Comparison of ENCODE assay signal across 2 cellular contexts in the genomic region with DNA sequence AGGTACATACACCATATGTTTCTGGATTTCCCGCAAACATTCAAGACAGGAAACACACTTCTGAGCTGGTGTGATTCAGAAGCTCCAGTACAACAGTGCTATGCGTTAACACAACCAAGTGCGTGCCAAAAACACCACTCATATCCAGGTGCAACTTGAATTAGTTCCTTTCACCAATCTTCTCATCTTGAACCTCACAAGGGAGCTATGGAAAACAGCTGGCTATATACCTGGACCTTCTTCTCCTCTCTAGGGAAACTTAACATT.
A peak's percentile ranks its signal among the peaks of the same experiment; 100 is the strongest.
TF ChIP-seq lines count a peak whose summit lies in the region.

No MANE protein-coding gene starts in this region.

TF ChIP-seq in endothelial cell of umbilical vein, 7 proteins besides CTCF, POLR2A, EP300 and RAD21 (continued from another document):
- no peak for TF ChIP-seq FOS (IDR thresholded peaks at IDR 0.05; ENCODE audit: borderline replicate concordance, insufficient read depth, low read length)
- TF ChIP-seq POLR2AphosphoS5 (IDR thresholded peaks at IDR 0.05; ENCODE audit: insufficient read depth, low read depth, low read length): peak; percentile 81

TF ChIP-seq in SK-N-SH, 30 proteins besides CTCF, POLR2A, EP300 and RAD21 (continued from another document):
- TF ChIP-seq POLR2AphosphoS5 (IDR thresholded peaks at IDR 0.05; ENCODE audit: low read depth, low read length): no peak
- TF ChIP-seq TEAD4 (IDR thresholded peaks at IDR 0.05; ENCODE audit: borderline replicate concordance, insufficient read depth): no peak
- TF ChIP-seq RXRA (IDR thresholded peaks at IDR 0.05; ENCODE audit: borderline replicate concordance, low read depth): no peak
- no peak for TF ChIP-seq TCF12 (IDR thresholded peaks at IDR 0.05)
- no peak for TF ChIP-seq NFIC (IDR thresholded peaks at IDR 0.05; ENCODE audit: borderline replicate concordance)
- TF ChIP-seq RCOR1 (IDR thresholded peaks at IDR 0.05; ENCODE audit: low read length): no peak
- no peak for TF ChIP-seq SIN3A (IDR thresholded peaks at IDR 0.05; ENCODE audit: borderline replicate concordance, low read depth, low read length)
- TF ChIP-seq TAF1 (IDR thresholded peaks at IDR 0.05; ENCODE audit: borderline replicate concordance, low read depth, low read length): no peak
- no peak for TF ChIP-seq MEF2A (IDR thresholded peaks at IDR 0.05; ENCODE audit: borderline replicate concordance, low read depth)
- TF ChIP-seq RFX5 (IDR thresholded peaks at IDR 0.05; ENCODE audit: low read length): no peak
- TF ChIP-seq, protein P1, sequence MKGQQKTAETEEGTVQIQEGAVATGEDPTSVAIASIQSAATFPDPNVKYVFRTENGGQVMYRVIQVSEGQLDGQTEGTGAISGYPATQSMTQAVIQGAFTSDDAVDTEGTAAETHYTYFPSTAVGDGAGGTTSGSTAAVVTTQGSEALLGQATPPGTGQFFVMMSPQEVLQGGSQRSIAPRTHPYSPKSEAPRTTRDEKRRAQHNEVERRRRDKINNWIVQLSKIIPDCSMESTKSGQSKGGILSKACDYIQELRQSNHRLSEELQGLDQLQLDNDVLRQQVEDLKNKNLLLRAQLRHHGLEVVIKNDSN (IDR thresholded peaks at IDR 0.05; ENCODE audit: borderline replicate concordance, low read depth): no peak
- TF ChIP-seq ELF1 (IDR thresholded peaks at IDR 0.05): no peak
- TF ChIP-seq, protein P2, sequence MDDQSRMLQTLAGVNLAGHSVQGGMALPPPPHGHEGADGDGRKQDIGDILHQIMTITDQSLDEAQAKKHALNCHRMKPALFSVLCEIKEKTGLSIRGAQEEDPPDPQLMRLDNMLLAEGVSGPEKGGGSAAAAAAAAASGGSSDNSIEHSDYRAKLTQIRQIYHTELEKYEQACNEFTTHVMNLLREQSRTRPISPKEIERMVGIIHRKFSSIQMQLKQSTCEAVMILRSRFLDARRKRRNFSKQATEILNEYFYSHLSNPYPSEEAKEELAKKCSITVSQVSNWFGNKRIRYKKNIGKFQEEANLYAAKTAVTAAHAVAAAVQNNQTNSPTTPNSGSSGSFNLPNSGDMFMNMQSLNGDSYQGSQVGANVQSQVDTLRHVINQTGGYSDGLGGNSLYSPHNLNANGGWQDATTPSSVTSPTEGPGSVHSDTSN (IDR thresholded peaks at IDR 0.05): no peak
